ENCODE assay signal across 1 cellular context in the genomic region with DNA sequence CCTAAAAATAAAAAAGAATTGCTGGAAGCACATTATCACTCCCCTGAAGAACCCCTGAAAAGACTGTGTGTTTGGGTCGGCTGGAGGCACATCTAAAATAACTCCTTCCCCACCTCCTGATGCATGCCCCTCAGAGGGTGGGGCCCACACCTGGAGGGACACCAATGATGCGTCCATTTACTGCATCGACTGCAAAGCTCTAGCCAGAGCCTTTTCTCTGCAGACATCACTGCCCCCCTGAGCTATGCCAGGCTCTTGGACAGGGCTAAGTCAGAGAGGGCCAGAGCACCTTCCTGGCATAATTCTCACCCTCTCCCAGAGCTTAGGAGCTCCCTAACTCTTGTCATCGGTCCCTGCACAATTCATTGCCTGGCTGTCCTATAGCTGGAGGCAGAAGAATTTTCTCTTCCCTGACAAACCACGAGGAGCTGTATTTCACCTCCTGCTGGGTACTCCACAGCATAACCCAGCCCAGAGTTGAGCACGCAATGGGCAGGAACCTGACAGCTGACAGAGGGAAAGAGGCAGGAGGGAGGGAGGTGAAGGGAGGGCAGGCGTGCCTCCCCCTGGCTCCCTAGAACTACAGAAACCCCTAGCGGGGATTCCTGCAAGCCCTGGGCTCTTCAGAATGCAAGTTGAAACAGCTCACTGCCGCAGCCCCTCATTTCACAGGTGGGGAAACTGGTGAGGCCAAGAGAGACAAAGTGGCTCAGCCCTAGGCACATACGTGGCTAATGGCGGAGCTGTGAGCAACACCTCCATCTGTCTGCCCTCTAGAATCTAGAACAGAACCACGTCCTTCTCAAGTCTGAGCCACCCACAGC.
TF ChIP-seq lines count a peak whose summit lies in the region.

No MANE protein-coding gene starts in this region.

TF ChIP-seq in H1, 55 proteins besides CTCF, POLR2A, EP300 and RAD21:
- TF ChIP-seq KDM1A (IDR thresholded peaks at IDR 0.05; ENCODE audit: borderline replicate concordance, low read length) (no peak), SP1 (IDR thresholded peaks at IDR 0.05; ENCODE audit: low read depth, low read length) (no peak), SUZ12 (IDR thresholded peaks at IDR 0.05; ENCODE audit: low read length) (no peak), TCF12 (IDR thresholded peaks at IDR 0.05; ENCODE audit: low read depth, low read length) (no peak), TAF7 (optimal IDR thresholded peaks at IDR 0.05; ENCODE audit: borderline replicate concordance, low read depth, low read length) (no peak), ATF3 (IDR thresholded peaks at IDR 0.05; ENCODE audit: insufficient read depth, low read depth, low read length) (no peak), MAFK (IDR thresholded peaks at IDR 0.05; ENCODE audit: low read depth, low read length) (no peak), JUN (IDR thresholded peaks at IDR 0.05; ENCODE audit: low read depth, low read length) (no peak), RNF2 (IDR thresholded peaks at IDR 0.05; ENCODE audit: borderline replicate concordance, low read depth, low read length, missing control alignments, poor library complexity, severe bottlenecking) (no peak), YY1 (IDR thresholded peaks at IDR 0.05; ENCODE audit: low read depth, low read length) (no peak), PHF8 (conservative IDR thresholded peaks at IDR 0.05; ENCODE audit: low read depth, low read length) (no peak), RFX5 (IDR thresholded peaks at IDR 0.05; ENCODE audit: borderline replicate concordance, low read depth, low read length) (no peak), BCL11A (IDR thresholded peaks at IDR 0.05; ENCODE audit: low read depth in 2 of 2, low read length in 2 of 2) (no peak), TBP (IDR thresholded peaks at IDR 0.05; ENCODE audit: low read depth, low read length) (no peak), RXRA (IDR thresholded peaks at IDR 0.05; ENCODE audit: insufficient read depth, low read depth, low read length) (no peak), CEBPB (IDR thresholded peaks at IDR 0.05; ENCODE audit: low read depth, low read length) (no peak), EGR1 (IDR thresholded peaks at IDR 0.05; ENCODE audit: borderline replicate concordance, low read depth, low read length) (no peak), SIN3A (conservative IDR thresholded peaks at IDR 0.05 in 1 of 2, IDR thresholded peaks at IDR 0.05 in 1 of 2; ENCODE audit: low read depth in 1 of 2, low read length in 2 of 2) (no peak)
